8 cellular contexts compared by ENCODE assay signal in genomic region chr1:77978969-77979838, GRCh38. TPM values are rescaled to one million over a fixed set of nuclear protein-coding genes. Genes with fewer than 3 reads are reported as not detected.
DNase-seq lines count a peak whose midpoint lies in the region; ATAC-seq and TF ChIP-seq lines count a peak whose summit lies in the region.

FUBP1 (minus strand) TSS chr1:77979072; CDS start chr1:77979004, 68 bp downstream.

- TF ChIP-seq CTCF in BE2C (IDR thresholded peaks at IDR 0.05; ENCODE audit: low read depth, low read length), result peak; percentile 45

- TF ChIP-seq POLR2A in GM19193 (IDR thresholded peaks at IDR 0.05; ENCODE audit: extremely low read depth, insufficient read depth, insufficient read length), result peak; percentile 97

- peak within 1 kb of the TSS; percentile 95 for H3K27ac ChIP-seq in cingulate gyrus (ENCODE audit: low read depth, low read length)

- no peaks in the 10 kb centered on the region for H3K27me3 ChIP-seq in BE2C

- DNase-seq in BE2C, result peak; percentile 87
- DNase-seq in NCI-H510A (lab: John Stamatoyannopoulos, UW), result peak; percentile 99
- peak; percentile 88 to 92 for DNase-seq in activated CD4-positive, alpha-beta T cell treated with anti-CD3 and anti-CD28 coated beads for 24 hours (ENCODE audit: low read depth in 2 of 2)
- DNase-seq in left colon, result peak; percentile 95 to 96
- DNase-seq in stimulated activated CD4-positive, alpha-beta T cell treated with anti-CD3 and anti-CD28 coated beads, Interleukin-1b, Interleukin-23, amount 100 ng/mL, for 48 hours, result peak; percentile 96

- H3K36me3 ChIP-seq in BE2C, result peaks cover 29% of the 10 kb centered on the region

- peak within 1 kb of the TSS; percentile 87 for H3K4me3 ChIP-seq in BE2C (ENCODE audit: low read depth, low read length)

- intact Hi-C loops in left colon (cut with DNase I, micrococcal nuclease), result loop anchor here in 1 of 2 donors (2.0 to 10.0 kb wide), 2 partner anchors 26 to 136 kb away; partner anchors contain the start of gene DNAJB4

- H3K9me3 ChIP-seq in BE2C, result no peaks in the 10 kb centered on the region

- no peaks in the 10 kb centered on the region for H3K4me1 ChIP-seq in BE2C

- ATAC-seq in HG03439 (IDR thresholded peaks at IDR 0.05; ENCODE audit: unreplicated experiment), result peak; percentile 80
- ATAC-seq in left colon, result peak; percentile 84

RNA-seq across cellular contexts. Expression of gene FUBP1, which starts in this region (rescaled TPM):
- 29.9 TPM for polyA plus RNA-seq in BE2C (2012; ENCODE audit: insufficient read depth, insufficient read length, low read depth)
- 10 to 100 TPM; 78.0 to 94.7 TPM for total RNA-seq in left colon

Comparison
In these comparisons a context has a peak if more than half of its experiments do, and no peak if none do; other contexts are left out.
1. Peak in every context shown above with its lines: DNase-seq, ATAC-seq, H3K4me3 ChIP-seq and H3K27ac ChIP-seq.